ENCODE assay signal across 24 cellular contexts in the genomic region with DNA sequence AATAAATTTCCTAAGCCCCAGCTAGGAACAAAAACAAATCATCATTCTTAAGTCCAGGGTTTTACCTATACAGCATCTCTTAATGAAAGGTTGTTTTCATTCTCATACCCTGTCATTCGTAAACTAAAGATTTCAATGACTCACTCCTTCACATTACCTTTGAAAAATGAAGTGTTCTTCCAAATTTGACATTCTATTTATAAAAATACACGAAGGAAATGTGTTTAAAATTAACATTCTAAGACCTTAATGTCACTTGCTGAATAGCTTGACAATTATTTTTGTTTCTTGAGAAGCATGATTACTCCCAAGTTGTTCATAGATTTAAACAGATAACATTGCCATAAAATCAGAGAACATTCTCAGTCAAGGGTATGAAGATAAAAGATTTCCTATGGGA.
"Had no signal": no experiment of that assay in that cellular context is flagged by ENCODE, and none has a peak within 500 bp of the region (broad histone marks: within the 10 kb centered on the region; RNA-seq: fewer than 3 reads in every experiment).

No MANE protein-coding gene starts in this region.

- FAIRE-seq: islet of Langerhans, kidney, urothelium cell line had no signal

- DNase-seq: hypothalamus; immature natural killer cell; kidney; left colon; left lung; lower lobe of right lung; mammary epithelial cell; mesenchymal stem cell; naive thymus-derived CD8-positive, alpha-beta T cell; nucleus accumbens; pancreas; posterior cingulate gyrus; retina; right cardiac atrium; stimulated activated CD4-positive, alpha-beta T cell treated with anti-CD3 and anti-CD28 coated beads, Interleukin-12 subunit alpha, Interleukin-12 subunit beta, amount 100 ng/mL, for 4 hours; stimulated activated CD4-positive, alpha-beta T cell treated with anti-CD3 and anti-CD28 coated beads, Interleukin-15, amount 100 ng/mL, for 24 hours; stimulated activated CD4-positive, alpha-beta T cell treated with anti-CD3 and anti-CD28 coated beads, Interleukin-2, amount 100 ng/mL, for 24 hours; stimulated activated CD4-positive, alpha-beta T cell treated with anti-CD3 and anti-CD28 coated beads, Interleukin-4, amount 100 ng/mL, for 24 hours; stimulated activated naive CD4-positive, alpha-beta T cell; tibial artery; trophoblast cell; upper lobe of right lung had no signal
